Comparison of ENCODE assay signal across 12 cellular contexts in genomic region chr10:14024349-14025202, GRCh38.
DNase-seq lines count a peak whose midpoint lies in the region; ATAC-seq and TF ChIP-seq lines count a peak whose summit lies in the region.
"Had no signal": no experiment of that assay in that cellular context is flagged by ENCODE, and none has a peak within 500 bp of the region (broad histone marks: within the 10 kb centered on the region; RNA-seq: fewer than 3 reads in every experiment).

No MANE protein-coding gene starts in this region.

- H3K4me3 Mint-ChIP-seq in CD4-positive, CD25-positive, alpha-beta regulatory T cell, result no peak overlapping the region

- no peak for TF ChIP-seq POLR2A in heart left ventricle (IDR thresholded peaks at IDR 0.05)

- no peaks in the 10 kb centered on the region for H4K20me1 ChIP-seq in osteoblast (ENCODE audit: insufficient read depth, low read length)

- peak overlapping the region in 2 of 3 donors; percentile 53 to 76 for H3K27ac Mint-ChIP-seq in CD4-positive, CD25-positive, alpha-beta regulatory T cell

- no peaks in the 10 kb centered on the region for H3K9me3 Mint-ChIP-seq in CD4-positive, CD25-positive, alpha-beta regulatory T cell

- H3K36me3 ChIP-seq in CD4-positive, CD25-positive, alpha-beta regulatory T cell (ENCODE audit: control insufficient read depth, insufficient read depth, low read length), result no peaks in the 10 kb centered on the region
- H3K36me3 ChIP-seq in heart left ventricle, result no peaks in the 10 kb centered on the region
- H3K36me3 ChIP-seq in osteoblast (ENCODE audit: insufficient read depth, low read length), result no peaks in the 10 kb centered on the region
- H3K36me3 ChIP-seq: SJCRH30, uterus had no signal

- intact Hi-C loops in heart left ventricle (cut with DNase I), result loop anchor here in 1 of 10 donors (5.0 kb wide), 1 partner anchor 67 kb away; no protein-coding TSS in a partner anchor

- no peaks in the 10 kb centered on the region for H3K79me2 ChIP-seq in osteoblast (ENCODE audit: insufficient read depth, low read length)

- WGBS in heart left ventricle, 4 donors, result 77 to 84% (median 80%) methylated on average over 15 of the region's 15 CpGs

- peaks cover 14% of the 10 kb centered on the region for H3K27me3 Mint-ChIP-seq in CD4-positive, CD25-positive, alpha-beta regulatory T cell

- no peak overlapping the region for H3K27ac ChIP-seq in CD4-positive, CD25-positive, alpha-beta regulatory T cell (ENCODE audit: insufficient read depth, low read length, poor library complexity, severe bottlenecking)
- H3K27ac ChIP-seq in heart left ventricle, result peak overlapping the region in 4 of 12 donors; percentile 21 to 73 (median 42)
- no peak overlapping the region for H3K27ac ChIP-seq in osteoblast (ENCODE audit: low read depth, low read length)
- H3K27ac ChIP-seq: SJCRH30, uterus had no signal

- H3K27me3 ChIP-seq in CD4-positive, CD25-positive, alpha-beta regulatory T cell (ENCODE audit: control insufficient read depth, insufficient read depth, low read length), result peaks cover 6% of the 10 kb centered on the region
- H3K27me3 ChIP-seq in heart left ventricle (peaks cover 0 to 5% (median 0%) of the 10 kb centered on the region in 9 donors), osteoblast (ENCODE audit: insufficient read depth, low read length) (peaks cover 3% of the 10 kb centered on the region)
- H3K27me3 ChIP-seq: SJCRH30, uterus had no signal

- TF ChIP-seq CTCF in heart left ventricle (IDR thresholded peaks at IDR 0.05) (no peak), osteoblast (IDR thresholded peaks at IDR 0.05; ENCODE audit: extremely low read depth, low read depth, low read length) (no peak)

- no peak for DNase-seq in CD4-positive, CD25-positive, alpha-beta regulatory T cell
- peak; percentile 25 to 43 for DNase-seq in NOMO-1 (lab: John Stamatoyannopoulos, UW; ENCODE audit: unreplicated experiment in 2 of 2)
- DNase-seq in heart left ventricle, result peak in 2 of 5 donors; percentile 31 to 45
- peak; percentile 21 for DNase-seq in osteoblast (ENCODE audit: insufficient read length, low spot score, missing footprints)
- no peak for DNase-seq in NCI-H2081 (lab: John Stamatoyannopoulos, UW)
- no peak for DNase-seq in stimulated activated CD4-positive, alpha-beta T cell treated with anti-CD3 and anti-CD28 coated beads, Interleukin-4, amount 100 ng/mL, for 4 hours
- no peak for DNase-seq in activated CD4-positive, alpha-beta T cell treated with anti-CD3 and anti-CD28 coated beads for 1 hour
- DNase-seq in NCI-H2029 treated with DMSO at 0.1 percent for 48 hours (lab: John Stamatoyannopoulos, UW), result no peak
- DNase-seq: NCI-H510A treated with DMSO at 0.1 percent for 48 hours, retina, uterus had no signal

- no peaks in the 10 kb centered on the region for H3K4me1 ChIP-seq in CD4-positive, CD25-positive, alpha-beta regulatory T cell (ENCODE audit: control insufficient read depth, insufficient read depth, low read length, poor library complexity, severe bottlenecking)
- peaks cover 0 to 3% (median 0%) of the 10 kb centered on the region in 12 donors for H3K4me1 ChIP-seq in heart left ventricle
- H3K4me1 ChIP-seq in osteoblast (ENCODE audit: insufficient read depth, low read length), result peaks cover 16% of the 10 kb centered on the region
- H3K4me1 ChIP-seq: SJCRH30, uterus had no signal

- H3K4me2 ChIP-seq in osteoblast (ENCODE audit: insufficient read depth, low read length), result peak overlapping the region; percentile 68

- no peaks in the 10 kb centered on the region for H3K36me3 Mint-ChIP-seq in CD4-positive, CD25-positive, alpha-beta regulatory T cell

- H3K9me3 ChIP-seq in CD4-positive, CD25-positive, alpha-beta regulatory T cell (ENCODE audit: control insufficient read depth in 2 of 2, low read length in 2 of 2), result peaks cover 0 to 2% of the 10 kb centered on the region in 2 experiments
- H3K9me3 ChIP-seq in heart left ventricle, result no peaks in the 10 kb centered on the region
- H3K9me3 ChIP-seq in osteoblast (ENCODE audit: low read depth, low read length), result no peaks in the 10 kb centered on the region
- H3K9me3 ChIP-seq: SJCRH30, uterus had no signal

- no peak overlapping the region for H3K4me3 ChIP-seq in CD4-positive, CD25-positive, alpha-beta regulatory T cell (ENCODE audit: low read depth, low read length)
- H3K4me3 ChIP-seq in heart left ventricle, result peak overlapping the region in 7 of 12 donors; percentile 18 to 32 (median 23)
- H3K4me3 ChIP-seq in osteoblast (ENCODE audit: insufficient read depth, low read length), result peak overlapping the region; percentile 45
- H3K4me3 ChIP-seq: SJCRH30, uterus had no signal

- peak overlapping the region; percentile 57 for H2AFZ ChIP-seq in osteoblast (ENCODE audit: low read length)

- peaks cover 3 to 24% (median 5%) of the 10 kb centered on the region in 4 donors for H3K4me1 Mint-ChIP-seq in CD4-positive, CD25-positive, alpha-beta regulatory T cell

- ATAC-seq in CD4-positive, CD25-positive, alpha-beta regulatory T cell (ENCODE audit: low read depth in 2 of 2), result no peak
- ATAC-seq in heart left ventricle, result peak in 3 of 4 donors; percentile 28 to 79 (median 34)

Comparison
In these comparisons a context has a peak if more than half of its experiments do, and no peak if none do; other contexts are left out.
1. ATAC-seq: peak in heart left ventricle (3 of 4); none in CD4-positive, CD25-positive, alpha-beta regulatory T cell (0 of 2).
2. DNase-seq: peak in NOMO-1 (2 of 2) and osteoblast (single experiment); none in CD4-positive, CD25-positive, alpha-beta regulatory T cell (0 of 3), NCI-H2081 (0 of 2), stimulated activated CD4-positive, alpha-beta T cell treated with anti-CD3 and anti-CD28 coated beads, Interleukin-4, amount 100 ng/mL, for 4 hours (0 of 2), activated CD4-positive, alpha-beta T cell treated with anti-CD3 and anti-CD28 coated beads for 1 hour (single experiment) and NCI-H2029 treated with DMSO at 0.1 percent for 48 hours (single experiment).